ENCODE assay signal across 1 cellular context in genomic region chr11:65379698-65380459, GRCh38.
TF ChIP-seq lines count a peak whose summit lies in the region.

No MANE protein-coding gene starts in this region.

TF ChIP-seq in K562, 482 proteins besides CTCF, POLR2A, EP300 and RAD21:
- TF ChIP-seq RBFOX2 (IDR thresholded peaks at IDR 0.05; ENCODE audit: low read depth, low read length) (0 out of 2 replicates have a peak, but pooled peaks have one; percentile 8), ZBTB33 (CRISPR knock-in tag; IDR thresholded peaks at IDR 0.05) (peak; percentile 65), CHD2 (IDR thresholded peaks at IDR 0.05; ENCODE audit: low read depth, low read length) (no peak)
